In genomic region chr2:228018311-228018710, GRCh38 we compare ENCODE assay signal across 26 cellular contexts.
"Had no signal": no experiment of that assay in that cellular context is flagged by ENCODE, and none has a peak within 500 bp of the region (broad histone marks: within the 10 kb centered on the region; RNA-seq: fewer than 3 reads in every experiment).

No MANE protein-coding gene starts in this region.

- ATAC-seq: activated CD4-positive, CD25-positive, alpha-beta regulatory T cell treated with anti-CD3 and anti-CD28 coated beads, Interleukin-2, amount 50 U/mL, for 24 hours; activated CD8-positive, alpha-beta T cell treated with anti-CD3 and anti-CD28 coated beads for 36 hours; activated T-cell treated with anti-CD3 and anti-CD28 coated beads, Interleukin-2, amount 50 U/mL, for 4 hours; activated T-helper 17 cell treated with anti-CD3 and anti-CD28 coated beads, Interleukin-2, amount 50 U/mL, for 72 hours; effector memory CD8-positive, alpha-beta T cell; foreskin keratinocyte; gastrocnemius medialis; T-helper 17 cell had no signal

- DNase-seq: activated B cell treated with CpG ODN at 0.5 μM for 24 hours; activated CD4-positive, alpha-beta T cell treated with anti-CD3 and anti-CD28 coated beads for 48 hours; activated CD4-positive, alpha-beta T cell treated with anti-CD3 and anti-CD28 coated beads, Interleukin-2, amount 50 U/mL, for 1 hour; activated CD4-positive, alpha-beta T cell treated with anti-CD3 and anti-CD28 coated beads, Interleukin-2, amount 50 U/mL, for 48 hours; activated CD8-positive, alpha-beta memory T cell treated with anti-CD3 and anti-CD28 coated beads for 24 hours; activated CD8-positive, alpha-beta T cell treated with anti-CD3 and anti-CD28 coated beads for 36 hours; activated effector memory CD4-positive, alpha-beta T cell treated with Interleukin-2 at 50 U/mL for 16 hours; activated gamma-delta T cell treated with Interleukin-2 at 50 U/mL for 16 hours; activated naive CD4-positive, alpha-beta T cell treated with anti-CD3 and anti-CD28 coated beads, Interleukin-2, amount 50 U/mL, for 16 hours; activated naive CD4-positive, alpha-beta T cell treated with Interleukin-2 at 50 U/mL for 16 hours; activated T-cell treated with anti-CD3 and anti-CD28 coated beads, Interleukin-2, amount 50 U/mL, for 4 hours; amniotic stem cell; brain microvascular endothelial cell; cortex of kidney; dermis blood vessel endothelial cell; effector CD4-positive, alpha-beta T cell; effector memory CD8-positive, alpha-beta T cell; erythroblast; foreskin keratinocyte; gastrocnemius medialis; T-helper 1 cell; T-helper 17 cell; T1000; WERI-Rb-1 had no signal
